9 cellular contexts compared by ENCODE assay signal in genomic region chr7:108211382-108212201, GRCh38.
DNase-seq lines count a peak whose midpoint lies in the region; ATAC-seq and TF ChIP-seq lines count a peak whose summit lies in the region.
"Had no signal": no experiment of that assay in that cellular context is flagged by ENCODE, and none has a peak within 500 bp of the region (broad histone marks: within the 10 kb centered on the region; RNA-seq: fewer than 3 reads in every experiment).

No MANE protein-coding gene starts in this region.

- H3K79me2 ChIP-seq in PC-9 (ENCODE audit: low read depth), result no peaks in the 10 kb centered on the region
- H3K79me2 ChIP-seq in Karpas-422 (ENCODE audit: low read length), result no peaks in the 10 kb centered on the region

- H3K4me1 ChIP-seq in PC-9 (replicated peaks; ENCODE audit: insufficient read depth) (peaks cover 27% of the 10 kb centered on the region), Karpas-422 (ENCODE audit: low read length) (no peaks in the 10 kb centered on the region)

- H3K27ac ChIP-seq in AG04450 (ENCODE audit: low read depth, low read length) (peak overlapping the region; percentile 31), PC-9 (peak overlapping the region; percentile 80), Karpas-422 (ENCODE audit: low read length) (no peak overlapping the region)

- CTCF ChIA-PET in AG04450 (lab: Charles Lee) (no interaction called here), PC-9 (lab: Charles Lee) (no interaction called here)

- H3K27me3 ChIP-seq in AG04450 (ENCODE audit: control insufficient read depth, insufficient read depth, low read length) (no peaks in the 10 kb centered on the region), PC-9 (ENCODE audit: insufficient read depth, low read depth) (no peaks in the 10 kb centered on the region), Karpas-422 (ENCODE audit: low read length) (no peaks in the 10 kb centered on the region)

- no peaks in the 10 kb centered on the region for H4K20me1 ChIP-seq in PC-9 (ENCODE audit: insufficient read depth)
- H4K20me1 ChIP-seq in Karpas-422 (ENCODE audit: insufficient read depth, low read depth, low read length), result no peaks in the 10 kb centered on the region

- H3K36me3 ChIP-seq in PC-9 (ENCODE audit: low read depth) (no peaks in the 10 kb centered on the region), Karpas-422 (ENCODE audit: insufficient read depth, low read length) (no peaks in the 10 kb centered on the region)

- TF ChIP-seq CTCF in AG04450 (IDR thresholded peaks at IDR 0.05; ENCODE audit: low read depth, low read length) (no peak), PC-9 (conservative IDR thresholded peaks at IDR 0.05) (no peak)

- peaks cover 7% of the 10 kb centered on the region; the same call in 1 of the 2 replicates for H3F3A ChIP-seq in PC-9 (ENCODE audit: insufficient read depth, low read depth)

- peak overlapping the region; percentile 52 for H3K4me2 ChIP-seq in PC-9
- no peak overlapping the region for H3K4me2 ChIP-seq in Karpas-422 (ENCODE audit: low read depth, low read length, poor library complexity, severe bottlenecking)

- POLR2A ChIA-PET in AG04450 (lab: Yijun Ruan, JAX) (no interaction called here), PC-9 (lab: Charles Lee; ENCODE audit: unreplicated experiment) (no interaction called here)

- H2AFZ ChIP-seq in PC-9, result peak overlapping the region; percentile 69
- no peak overlapping the region for H2AFZ ChIP-seq in Karpas-422 (ENCODE audit: low read length)

- ATAC-seq in GM19324 (IDR thresholded peaks at IDR 0.05; ENCODE audit: low FRiP score, unreplicated experiment) (peak; percentile 46), HG03378 (IDR thresholded peaks at IDR 0.05; ENCODE audit: unreplicated experiment) (peak; percentile 73)

- H3K4me3 ChIP-seq in AG04450 (ENCODE audit: low read depth, low read length) (no peak overlapping the region), PC-9 (no peak overlapping the region), Karpas-422 (ENCODE audit: low read length) (no peak overlapping the region)

- H3K9me3 ChIP-seq in AG04450 (ENCODE audit: control insufficient read depth, insufficient read depth, low read length) (peaks cover 4% of the 10 kb centered on the region), PC-9 (ENCODE audit: insufficient read depth, low read depth) (no peaks in the 10 kb centered on the region; the same call in 1 of the 2 replicates), Karpas-422 (ENCODE audit: low read length) (no peaks in the 10 kb centered on the region)

- TSS peak; percentile 59 for BruUV-seq in PC-9 (replicated peaks; lab: Mats Ljungman, UMichigan)

- H3K9ac ChIP-seq in Karpas-422 (ENCODE audit: low read length), result no peak overlapping the region

- H3K9me2 ChIP-seq in PC-9 (ENCODE audit: insufficient read depth), result no peaks in the 10 kb centered on the region
- no peaks in the 10 kb centered on the region for H3K9me2 ChIP-seq in Karpas-422 (replicated peaks; ENCODE audit: insufficient read depth, low read length)

- intact Hi-C loops in PC-9 (cut with micrococcal nuclease; ENCODE audit: unreplicated experiment), result no loop called here

- DNase-seq in AG04450 (ENCODE audit: low read depth, low spot score) (no peak), PC-9 (peak; percentile 68 to 73), inferior parietal cortex (ENCODE audit: extremely low spot score) (peak; percentile 38), GOT3 (lab: John Stamatoyannopoulos, UW) (no peak), Karpas-422 (no peak)
- no peak for DNase-seq in activated CD4-positive, alpha-beta T cell treated with anti-CD3 and anti-CD28 coated beads, Interleukin-2, amount 50 U/mL, for 1 hour
- DNase-seq: activated naive CD8-positive, alpha-beta T cell treated with anti-CD3 and anti-CD28 coated beads, Interleukin-2, amount 10 ng/mL, durations not matched to agents 7 days and 5 days had no signal

Comparison
In these comparisons a context has a peak if more than half of its experiments do, and no peak if none do; other contexts are left out.
1. DNase-seq: peak in PC-9 (2 of 2) and inferior parietal cortex (single experiment); none in AG04450 (single experiment), GOT3 (single experiment), activated CD4-positive, alpha-beta T cell treated with anti-CD3 and anti-CD28 coated beads, Interleukin-2, amount 50 U/mL, for 1 hour (single experiment) and Karpas-422 (single experiment).